18 cellular contexts compared by ENCODE assay signal in genomic region chr10:4646546-4646945, GRCh38.
A peak's percentile ranks its signal among the peaks of the same experiment; 100 is the strongest.
DNase-seq lines count a peak whose midpoint lies in the region; ATAC-seq and TF ChIP-seq lines count a peak whose summit lies in the region.
"Had no signal": no experiment of that assay in that cellular context is flagged by ENCODE, and none has a peak within 500 bp of the region (broad histone marks: within the 10 kb centered on the region; RNA-seq: fewer than 3 reads in every experiment).

No MANE protein-coding gene starts in this region.

- no peak overlapping the region for H3K4me2 ChIP-seq in PC-9
- H3K4me2 ChIP-seq: A549 had no signal

- H3K4me1 ChIP-seq in heart right ventricle (peaks cover 0 to 51% (median 39%) of the 10 kb centered on the region in 9 donors), PC-9 (replicated peaks; ENCODE audit: insufficient read depth) (no peaks in the 10 kb centered on the region)
- H3K4me1 ChIP-seq: Caco-2 had no signal

- no peak overlapping the region for H3K4me3 ChIP-seq in heart right ventricle
- no peak overlapping the region for H3K4me3 ChIP-seq in PC-9
- H3K4me3 ChIP-seq: A549, K562 had no signal

- no peaks in the 10 kb centered on the region for H3K27me3 Mint-ChIP-seq in type B pancreatic cell

- 49 to 71% methylated on average over 3 of the region's 3 CpGs for WGBS in heart right ventricle, 2 donors

- POLR2A ChIA-PET in RWPE1 (lab: Yijun Ruan, JAX; ENCODE audit: low non-redundant PET), result no interaction called here
- POLR2A ChIA-PET in PC-9 (lab: Charles Lee; ENCODE audit: unreplicated experiment), result no interaction called here

- peak overlapping the region in 7 of 10 donors; percentile 21 to 78 (median 50) for H3K27ac ChIP-seq in heart right ventricle
- H3K27ac ChIP-seq in RWPE1, result no peak overlapping the region
- no peak overlapping the region for H3K27ac ChIP-seq in PC-9
- H3K27ac ChIP-seq: A549, HL-60 had no signal

- no peaks in the 10 kb centered on the region for H3F3A ChIP-seq in PC-9 (ENCODE audit: insufficient read depth, low read depth)

- no peaks in the 10 kb centered on the region for H3K9me3 ChIP-seq in heart right ventricle
- no peaks in the 10 kb centered on the region for H3K9me3 ChIP-seq in PC-9 (ENCODE audit: insufficient read depth, low read depth)
- H3K9me3 ChIP-seq: A549, Caco-2 had no signal

- DNase-seq in heart right ventricle (no peak), Right ventricle myocardium inferior (ENCODE audit: missing footprints) (no peak), astrocyte of the hippocampus (ENCODE audit: low read depth, low spot score) (peak; percentile 50), iris pigment epithelial cell (ENCODE audit: low read depth) (peak; percentile 36), type B pancreatic cell (ENCODE audit: extremely low spot score, unreplicated experiment) (no peak), RWPE1 (ENCODE audit: low spot score) (no peak), PC-9 (no peak), DMS114 treated with DMSO at 0.1 percent for 48 hours (lab: John Stamatoyannopoulos, UW; ENCODE audit: unreplicated experiment) (no peak)
- DNase-seq: Caco-2, DMS79, GF-D8, HFFc6, NCI-H1436 treated with DMSO at 0.1 percent for 48 hours, NCI-H2081, NCI-H510A treated with DMSO at 0.1 percent for 48 hours had no signal

- no peak overlapping the region for H2AFZ ChIP-seq in PC-9

- no peaks in the 10 kb centered on the region for H4K20me1 ChIP-seq in PC-9 (ENCODE audit: insufficient read depth)

- ATAC-seq in heart right ventricle, result no peak
- ATAC-seq in Right ventricle myocardium inferior, result no peak
- ATAC-seq: A549, K562 had no signal

- peak overlapping the region; percentile 37 for H3K27ac Mint-ChIP-seq in type B pancreatic cell
- H3K27ac Mint-ChIP-seq: HFFc6 had no signal

- no peak for TF ChIP-seq CTCF in heart right ventricle (IDR thresholded peaks at IDR 0.05)
- TF ChIP-seq CTCF in type B pancreatic cell (conservative IDR thresholded peaks at IDR 0.05), result no peak
- TF ChIP-seq CTCF in RWPE1 (conservative IDR thresholded peaks at IDR 0.05; ENCODE audit: low read depth), result no peak
- no peak for TF ChIP-seq CTCF in PC-9 (conservative IDR thresholded peaks at IDR 0.05)

- H3K79me2 ChIP-seq in PC-9 (ENCODE audit: low read depth), result no peaks in the 10 kb centered on the region

- CTCF ChIA-PET in RWPE1 (lab: Yijun Ruan, JAX), result interaction anchor here (0.7 kb wide), 1 partner anchor 169 kb away, joined by 3 read pairs; no protein-coding TSS in a partner anchor
- CTCF ChIA-PET in PC-9 (lab: Charles Lee), result interaction anchor here (0.6 kb wide), 1 partner anchor 463 kb away, joined by 5 read pairs; no protein-coding TSS in a partner anchor

- no TSS peak for BruUV-seq in PC-9 (replicated peaks; lab: Mats Ljungman, UMichigan)

- H3K4me3 Mint-ChIP-seq in type B pancreatic cell, result peak overlapping the region; percentile 50
- H3K4me3 Mint-ChIP-seq: HFFc6 had no signal

- no peaks in the 10 kb centered on the region for H3K36me3 ChIP-seq in heart right ventricle
- no peaks in the 10 kb centered on the region for H3K36me3 ChIP-seq in PC-9 (ENCODE audit: low read depth)

- H3K27me3 ChIP-seq in heart right ventricle (no peaks in the 10 kb centered on the region), PC-9 (ENCODE audit: insufficient read depth, low read depth) (no peaks in the 10 kb centered on the region)

- no peaks in the 10 kb centered on the region for H3K9me2 ChIP-seq in PC-9 (ENCODE audit: insufficient read depth)

- H3K9me3 Mint-ChIP-seq in type B pancreatic cell, result peaks cover 6% of the 10 kb centered on the region
- H3K9me3 Mint-ChIP-seq: HFFc6 had no signal

- peaks cover 35% of the 10 kb centered on the region for H3K4me1 Mint-ChIP-seq in type B pancreatic cell (ENCODE audit: unreplicated experiment)

- peaks cover 5% of the 10 kb centered on the region for H3K36me3 Mint-ChIP-seq in type B pancreatic cell

- intact Hi-C loops in heart right ventricle (cut with DNase I), result loop anchor here in 3 of 10 donors (10.0 kb wide), 2 partner anchors 292 to 402 kb away; no protein-coding TSS in a partner anchor
- intact Hi-C loops in Right ventricle myocardium inferior (cut with DNase I), result loop anchor here (10.0 kb wide), 1 partner anchor 402 kb away; no protein-coding TSS in a partner anchor
- intact Hi-C loops in PC-9 (cut with micrococcal nuclease; ENCODE audit: unreplicated experiment), result no loop called here

Comparison
In these comparisons a context has a peak if more than half of its experiments do, and no peak if none do; other contexts are left out.
1. DNase-seq: peak in astrocyte of the hippocampus (single experiment) and iris pigment epithelial cell (single experiment); none in heart right ventricle (0 of 2), Right ventricle myocardium inferior (single experiment), type B pancreatic cell (single experiment), RWPE1 (single experiment), PC-9 (0 of 2) and DMS114 treated with DMSO at 0.1 percent for 48 hours (single experiment).
2. H3K27ac ChIP-seq: peak in heart right ventricle (7 of 10); none in RWPE1 (single experiment) and PC-9 (single experiment).